In the genomic region with DNA sequence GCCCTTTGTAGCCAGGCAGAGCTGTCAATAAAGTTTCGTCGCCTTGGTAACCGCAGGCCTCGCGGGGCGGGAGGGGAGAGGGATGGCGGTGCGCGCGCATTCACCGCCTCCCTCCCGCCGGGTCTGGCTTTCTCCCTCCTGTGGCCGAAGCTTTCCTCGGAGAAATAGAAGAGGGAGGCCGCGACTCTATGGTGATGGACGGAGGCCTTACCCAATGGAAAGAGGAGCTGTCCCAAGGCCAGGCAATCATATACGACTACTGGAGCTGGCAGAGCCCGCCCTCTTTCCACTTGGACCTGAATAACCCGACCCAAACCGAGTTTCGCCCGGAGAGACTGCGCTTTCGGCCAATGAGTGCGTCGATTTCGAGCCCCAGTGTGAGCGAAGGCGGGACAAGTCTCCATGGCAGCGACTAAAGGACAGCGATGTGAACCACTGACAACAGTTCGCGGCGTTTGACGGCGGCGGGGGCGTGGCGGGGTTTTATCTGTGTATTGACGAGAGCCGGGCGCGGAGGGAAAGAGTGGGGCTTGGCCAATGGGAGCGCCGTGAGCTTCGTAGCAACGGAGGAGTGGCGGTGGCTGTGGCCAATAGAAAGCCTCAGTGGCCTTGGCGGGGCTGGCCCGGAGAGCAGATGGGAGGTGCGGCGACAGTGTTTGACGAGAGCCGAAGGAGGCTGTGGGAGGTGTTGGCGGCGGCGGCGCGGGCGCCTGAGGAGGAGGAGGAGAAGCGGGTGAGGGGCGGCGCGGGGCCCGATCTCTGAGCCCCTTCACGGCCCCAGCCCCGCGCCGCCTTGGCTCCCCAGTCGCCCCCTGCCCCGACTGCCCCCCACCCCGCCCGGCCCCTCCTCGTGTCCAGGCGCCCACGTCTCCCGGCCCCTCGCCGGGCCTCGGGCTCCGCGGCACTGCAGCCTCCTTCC, we compare ENCODE assay signal across 8 cellular contexts. TPM values are rescaled to one million over a fixed set of nuclear protein-coding genes. Genes with fewer than 3 reads are reported as not detected.
DNase-seq lines count a peak whose midpoint lies in the region; ATAC-seq and TF ChIP-seq lines count a peak whose summit lies in the region.

A gene (plus strand): TSS at position 652 of the 919 bp plus-strand sequence. CDS start 2,061 bp downstream, outside the sequence.

- WGBS in psoas muscle, 3 donors, result 0 to 1% (median 1%) methylated on average over 40 to 84 of the region's 84 CpGs

- peak; percentile 93 to 96 for TF ChIP-seq POLR2A in uterus (IDR thresholded peaks at IDR 0.05)

- H3K27me3 ChIP-seq in right atrium auricular region, result no peaks in the 10 kb centered on the region
- peaks cover 0 to 16% (median 0%) of the 10 kb centered on the region in 3 donors for H3K27me3 ChIP-seq in psoas muscle (ENCODE audit: insufficient read depth in 3 of 3, low read length in 2 of 3)
- H3K27me3 ChIP-seq in uterus, result no peaks in the 10 kb centered on the region

- TF ChIP-seq CTCF in right atrium auricular region (IDR thresholded peaks at IDR 0.05), result peak in 1 of 2 donors; percentile 21
- TF ChIP-seq CTCF in psoas muscle (IDR thresholded peaks at IDR 0.05), result peak; percentile 41
- TF ChIP-seq CTCF in uterus (IDR thresholded peaks at IDR 0.05), result peak in 3 of 4 experiments; percentile 52 to 75 (median 63)

- H3K27ac ChIP-seq in right atrium auricular region (peak within 1 kb of the TSS; percentile 94 to 95), psoas muscle (peak within 1 kb of the TSS; percentile 93), uterus (peak within 1 kb of the TSS; percentile 90 to 94)

- H3K4me3 ChIP-seq in right atrium auricular region (peak within 1 kb of the TSS; percentile 68 to 81), psoas muscle (peak within 1 kb of the TSS; percentile 75), uterus (peak within 1 kb of the TSS; percentile 78 to 80)

- H3K4me1 ChIP-seq in right atrium auricular region (peaks cover 0 to 26% of the 10 kb centered on the region in 2 donors), psoas muscle (peaks cover 12% of the 10 kb centered on the region), uterus (peaks cover 0 to 11% of the 10 kb centered on the region in 2 donors)

- peaks cover 10% of the 10 kb centered on the region for H3K36me3 ChIP-seq in right atrium auricular region
- peaks cover 0 to 19% of the 10 kb centered on the region in 2 donors for H3K36me3 ChIP-seq in psoas muscle (ENCODE audit: insufficient read depth in 1 of 2, low read depth in 1 of 2)
- H3K36me3 ChIP-seq in uterus, result no peaks in the 10 kb centered on the region

- ATAC-seq in GM18499 (IDR thresholded peaks at IDR 0.05; ENCODE audit: insufficient read depth, unreplicated experiment) (peak; percentile 78), HG02943 (IDR thresholded peaks at IDR 0.05; ENCODE audit: low read depth, unreplicated experiment) (peak; percentile 86), psoas muscle (peak; percentile 91 to 93 (median 92))

- H3K9me3 ChIP-seq in right atrium auricular region (no peaks in the 10 kb centered on the region), psoas muscle (no peaks in the 10 kb centered on the region), uterus (no peaks in the 10 kb centered on the region)

- DNase-seq in NCI-H187 treated with DMSO at 0.1 percent for 48 hours (lab: John Stamatoyannopoulos, UW) (peak; percentile 100), anterior cingulate cortex (lab: John Stamatoyannopoulos, UW) (peak; percentile 98 to 100 (median 100)), right atrium auricular region (ENCODE audit: low spot score) (peak; percentile 100), psoas muscle (peak; percentile 100), uterus (peak; percentile 100)

- intact Hi-C loops in T-helper 2 cell treated with Interferon-gamma antibody and Interleukin-4, amounts not matched to agents 100 ng/mL and 5 ng/mL, for 36 hours (cut with micrococcal nuclease), result loop anchor here (1.0 kb wide), 6 partner anchors 15 to 80 kb away; a partner anchor contains a TSS
- intact Hi-C loops in psoas muscle (cut with DNase I) (loop anchor here (5.0 kb wide), 2 partner anchors 37 to 43 kb away; a partner anchor contains a TSS), uterus (cut with DNase I; ENCODE audit: low total_unique reads) (no loop called here)

RNA-seq across cellular contexts. Expression of the gene that starts here (rescaled TPM):
- total RNA-seq in T-helper 2 cell treated with Interferon-gamma antibody and Interleukin-4, amounts not matched to agents 100 ng/mL and 5 ng/mL, for 36 hours, result 17.5 and 18.9 TPM in 2 replicates
- total RNA-seq in right atrium auricular region (1 to 10 TPM; 2.4 to 3.3 TPM), psoas muscle (1 to 10 TPM; 3.9 to 5.7 (median 4.6) TPM), uterus (10 to 100 TPM; 12.4 to 65.6 (median 15.9) TPM)
- polyA plus RNA-seq in psoas muscle, result 1 to 10 TPM; 1.8 to 2.6 (median 2.4) TPM

Comparison
In these comparisons a context has a peak if more than half of its experiments do, and no peak if none do; other contexts are left out.
1. Peak in every context shown above with its lines: DNase-seq, ATAC-seq, H3K4me3 ChIP-seq and H3K27ac ChIP-seq.